23 cellular contexts compared by ENCODE assay signal in the genomic region with DNA sequence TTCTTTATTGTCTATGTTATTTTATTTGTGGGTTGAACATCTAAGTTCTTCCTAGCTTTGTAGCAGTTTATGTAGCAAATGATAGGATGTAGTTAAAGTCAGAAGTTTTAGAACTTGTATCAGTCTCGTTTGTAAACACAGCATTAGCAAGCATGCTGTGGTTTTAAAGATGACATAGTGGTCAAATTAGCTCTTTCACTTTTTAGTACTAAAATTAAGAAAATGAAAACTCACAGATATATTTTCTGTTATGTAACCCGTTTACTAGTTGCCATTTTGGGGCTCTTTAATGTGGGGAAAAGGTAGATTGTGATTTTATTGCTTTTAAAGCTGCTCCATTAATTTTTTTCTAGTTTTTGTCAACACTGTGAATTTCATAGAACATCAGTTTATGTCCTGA.
A peak's percentile ranks its signal among the peaks of the same experiment; 100 is the strongest.
DNase-seq lines count a peak whose midpoint lies in the region; ATAC-seq, FAIRE-seq and TF ChIP-seq lines count a peak whose summit lies in the region.
"Had no signal": no experiment of that assay in that cellular context is flagged by ENCODE, and none has a peak within 500 bp of the region (broad histone marks: within the 10 kb centered on the region; RNA-seq: fewer than 3 reads in every experiment).

No MANE protein-coding gene starts in this region.

- in situ Hi-C loops in GM12878 (cut with MboI): no loop called here

- H3K4me3 Mint-ChIP-seq in CD8-positive, alpha-beta T cell: no peak overlapping the region
- H3K4me3 Mint-ChIP-seq: CD4-positive, alpha-beta T cell; H9; HFFc6; T-helper 17 cell had no signal

- H3K36me3 ChIP-seq in GM12878 (ENCODE audit: control insufficient read depth in 2 of 2, insufficient read depth in 2 of 2, low read length in 1 of 2) (no peaks in the 10 kb centered on the region), Peyer's patch (peaks cover 0 to 4% (median 0%) of the 10 kb centered on the region in 3 donors)
- H3K36me3 ChIP-seq in CD8-positive, alpha-beta T cell (ENCODE audit: insufficient read depth, low read length): peaks cover 3% of the 10 kb centered on the region

- no peak for TF ChIP-seq EP300 in GM12878 (IDR thresholded peaks at IDR 0.05; ENCODE audit: borderline replicate concordance in 1 of 2, control insufficient read depth in 1 of 2, low read depth in 2 of 2, low read length in 2 of 2)

- CTCF ChIA-PET in GM12878 (lab: Yijun Ruan, JAX): interaction anchor here (1.4 kb wide), 1 partner anchor 16 kb away, joined by 4 read pairs; no protein-coding TSS in a partner anchor
- CTCF ChIA-PET in CD8-positive, alpha-beta T cell (lab: Charles Lee): no interaction called here

- H3K4me2 ChIP-seq in GM12878 (ENCODE audit: control insufficient read depth, insufficient read depth): no peak overlapping the region

- intact Hi-C loops in GM12878 (cut with micrococcal nuclease; ENCODE audit: unreplicated experiment): no loop called here
- intact Hi-C loops in CD8-positive, alpha-beta T cell (cut with DNase I, micrococcal nuclease): no loop called here

- no peak overlapping the region for H3K27ac Mint-ChIP-seq in CD8-positive, alpha-beta T cell
- H3K27ac Mint-ChIP-seq: CD4-positive, alpha-beta T cell; HFFc6; T-helper 17 cell had no signal

- H4K20me1 ChIP-seq in GM12878 (ENCODE audit: control insufficient read depth, insufficient read depth): no peaks in the 10 kb centered on the region

- H3K36me3 Mint-ChIP-seq in CD8-positive, alpha-beta T cell: peaks cover 25% of the 10 kb centered on the region

- H3K4me3 ChIP-seq in GM12865 (ENCODE audit: low read depth, low read length): no peak overlapping the region
- no peak overlapping the region for H3K4me3 ChIP-seq in GM12878
- no peak overlapping the region for H3K4me3 ChIP-seq in Peyer's patch
- H3K4me3 ChIP-seq in CD8-positive, alpha-beta T cell (ENCODE audit: low read depth, low read length): no peak overlapping the region
- H3K4me3 ChIP-seq: K562 had no signal

- POLR2A ChIA-PET in GM12878 (lab: Charles Lee): no interaction called here
- POLR2A ChIA-PET in CD8-positive, alpha-beta T cell (lab: Charles Lee): no interaction called here

- H2AFZ ChIP-seq in GM12878 (ENCODE audit: control insufficient read depth, low read depth, low read length): no peak overlapping the region

- BruUV-seq in GM12878 (replicated peaks; lab: Mats Ljungman, UMichigan): no TSS peak

- no peaks in the 10 kb centered on the region for H3K79me2 ChIP-seq in GM12878 (ENCODE audit: control insufficient read depth, insufficient read depth, low read length)

- 54% methylated on average over 2 of the region's 2 CpGs for WGBS in GM12878 (ENCODE audit: insufficient coverage, insufficient replicate concordance, low lambda C conversion rate, missing lambda C conversion rate)

- H3K9me3 Mint-ChIP-seq in CD8-positive, alpha-beta T cell: no peaks in the 10 kb centered on the region
- H3K9me3 Mint-ChIP-seq: CD4-positive, alpha-beta T cell; H9; HFFc6 had no signal

- H3K27me3 ChIP-seq in GM12878 (replicated peaks in 1 of 2; ENCODE audit: control insufficient read depth in 2 of 2, insufficient read depth in 2 of 2, low read length in 1 of 2) (no peaks in the 10 kb centered on the region), Peyer's patch (no peaks in the 10 kb centered on the region)
- no peaks in the 10 kb centered on the region for H3K27me3 ChIP-seq in CD8-positive, alpha-beta T cell (ENCODE audit: insufficient read depth, low read length)

- H3K4me1 Mint-ChIP-seq in CD8-positive, alpha-beta T cell (ENCODE audit: low read depth): no peaks in the 10 kb centered on the region

- peak; percentile 66 for ATAC-seq in HG03066 (IDR thresholded peaks at IDR 0.05; ENCODE audit: low read depth, unreplicated experiment)
- ATAC-seq in GM12878: peak; percentile 50
- ATAC-seq in CD8-positive, alpha-beta T cell: no peak
- ATAC-seq: HepG2, K562, SK-N-SH treated with all-trans-retinoic acid at 6 μM for 48 hours, T-helper 17 cell had no signal

- SMC1A ChIA-PET in GM12878 (lab: Charles Lee; ENCODE audit: uncharacterized antibody, unreplicated experiment): no interaction called here

- TF ChIP-seq RAD21 in GM12878 (IDR thresholded peaks at IDR 0.05; ENCODE audit: insufficient read depth, low read depth, low read length): no peak

- FAIRE-seq in GM12878 (lab: Jason Lieb, UNC): no peak
- FAIRE-seq: GM12892, HepG2, K562 had no signal

- peaks cover 3% of the 10 kb centered on the region; the same call in 1 of the 2 replicates for H3K4me1 ChIP-seq in GM12878 (ENCODE audit: control insufficient read depth, insufficient read depth, low read length)
- H3K4me1 ChIP-seq in Peyer's patch: no peaks in the 10 kb centered on the region
- H3K4me1 ChIP-seq in CD8-positive, alpha-beta T cell (ENCODE audit: insufficient read depth, low read length): no peaks in the 10 kb centered on the region

- no peaks in the 10 kb centered on the region for H3K27me3 Mint-ChIP-seq in CD8-positive, alpha-beta T cell (ENCODE audit: low read depth)
- H3K27me3 Mint-ChIP-seq: CD4-positive, alpha-beta T cell; T-helper 17 cell had no signal

- H3K9me3 ChIP-seq in GM12878 (replicated peaks; ENCODE audit: control insufficient read depth, insufficient read depth, low read length) (no peaks in the 10 kb centered on the region), Peyer's patch (no peaks in the 10 kb centered on the region)
- H3K9me3 ChIP-seq in CD8-positive, alpha-beta T cell (ENCODE audit: low read length): no peaks in the 10 kb centered on the region

- TF ChIP-seq CTCF in GM12865 (IDR thresholded peaks at IDR 0.05; ENCODE audit: insufficient read depth, low read depth, low read length, missing control alignments): no peak
- no peak for TF ChIP-seq CTCF in GM12878 (IDR thresholded peaks at IDR 0.05 in 2 of 3, conservative IDR thresholded peaks at IDR 0.05 in 1 of 3; ENCODE audit: control insufficient read depth in 2 of 3, extremely low read depth in 1 of 3, insufficient read depth in 1 of 3, low read depth in 3 of 3, low read length in 3 of 3)
- no peak for TF ChIP-seq CTCF in GM20000 (IDR thresholded peaks at IDR 0.05; ENCODE audit: extremely low read depth, missing control alignments)
- TF ChIP-seq CTCF in Peyer's patch (IDR thresholded peaks at IDR 0.05): no peak
- no peak for TF ChIP-seq CTCF in CD8-positive, alpha-beta T cell (IDR thresholded peaks at IDR 0.05)

- H3K27ac ChIP-seq in GM12878 (ENCODE audit: control insufficient read depth, insufficient read depth) (no peak overlapping the region), Peyer's patch (no peak overlapping the region)
- H3K27ac ChIP-seq in CD8-positive, alpha-beta T cell (ENCODE audit: low read depth, low read length): no peak overlapping the region

- DNase-seq in GM12865 (ENCODE audit: low read depth): peak; percentile 13
- DNase-seq in GM12878 (ENCODE audit: low read depth, low spot score): no peak
- no peak for DNase-seq in GM20000 (ENCODE audit: low spot score)
- DNase-seq in Peyer's patch: no peak
- DNase-seq in mesenteric fat pad (ENCODE audit: low spot score): no peak
- no peak for DNase-seq in CD8-positive, alpha-beta T cell
- DNase-seq: ACHN; CD4-positive, alpha-beta T cell; EL; GDM1; H9; HFFc6; Kasumi-1; MV-4-11; NCI-H1105; NCI-H187 treated with DMSO at 0.1 percent for 48 hours; NCI-H345; T-helper 17 cell had no signal

- no peak overlapping the region for H3K9ac ChIP-seq in GM12878 (ENCODE audit: control insufficient read depth, insufficient read depth, low read length)

- TF ChIP-seq POLR2A in GM12878 (IDR thresholded peaks at IDR 0.05; ENCODE audit: low read depth, low read length): no peak
- TF ChIP-seq POLR2A in Peyer's patch (IDR thresholded peaks at IDR 0.05): no peak

- RAD21 ChIA-PET in GM12878 (lab: Charles Lee; ENCODE audit: unreplicated experiment): no interaction called here

TF ChIP-seq in GM12878, 131 proteins besides CTCF, POLR2A, EP300 and RAD21:
- TF ChIP-seq PAX5 (IDR thresholded peaks at IDR 0.05; ENCODE audit: borderline replicate concordance, low read depth, low read length) (no peak), RUNX3 (IDR thresholded peaks at IDR 0.05; ENCODE audit: low read length) (peak; percentile 65; the same call in 1 of the 2 replicates)
- TF ChIP-seq, protein P1, sequence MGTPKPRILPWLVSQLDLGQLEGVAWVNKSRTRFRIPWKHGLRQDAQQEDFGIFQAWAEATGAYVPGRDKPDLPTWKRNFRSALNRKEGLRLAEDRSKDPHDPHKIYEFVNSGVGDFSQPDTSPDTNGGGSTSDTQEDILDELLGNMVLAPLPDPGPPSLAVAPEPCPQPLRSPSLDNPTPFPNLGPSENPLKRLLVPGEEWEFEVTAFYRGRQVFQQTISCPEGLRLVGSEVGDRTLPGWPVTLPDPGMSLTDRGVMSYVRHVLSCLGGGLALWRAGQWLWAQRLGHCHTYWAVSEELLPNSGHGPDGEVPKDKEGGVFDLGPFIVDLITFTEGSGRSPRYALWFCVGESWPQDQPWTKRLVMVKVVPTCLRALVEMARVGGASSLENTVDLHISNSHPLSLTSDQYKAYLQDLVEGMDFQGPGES (IDR thresholded peaks at IDR 0.05): no peak
